1 cellular context compared by ENCODE assay signal in genomic region chr11:93411705-93412104, GRCh38.
TF ChIP-seq lines count a peak whose summit lies in the region.

No MANE protein-coding gene starts in this region.

TF ChIP-seq in K562, 482 proteins besides CTCF, POLR2A, EP300 and RAD21 (continued from another document):
- TF ChIP-seq RREB1 (CRISPR knock-in tag; IDR thresholded peaks at IDR 0.05) = no peak
- peak; percentile 55; the same call in 1 of the 2 replicates for TF ChIP-seq ZNF316 (IDR thresholded peaks at IDR 0.05)
- no peak for TF ChIP-seq ZBTB17 (CRISPR knock-in tag; IDR thresholded peaks at IDR 0.05)
TF ChIP-seq in K562: peak in this region for 3.
